10 cellular contexts compared by ENCODE assay signal in genomic region chr15:90680371-90680935, GRCh38. TPM values are rescaled to one million over a fixed set of nuclear protein-coding genes. Genes with fewer than 3 reads are reported as not detected.
DNase-seq lines count a peak whose midpoint lies in the region; ATAC-seq, FAIRE-seq and TF ChIP-seq lines count a peak whose summit lies in the region.
"Had no signal": no experiment of that assay in that cellular context is flagged by ENCODE, and none has a peak within 500 bp of the region (broad histone marks: within the 10 kb centered on the region; RNA-seq: fewer than 3 reads in every experiment).

No MANE protein-coding gene starts in this region.

- H3K79me2 ChIP-seq in PC-3 (ENCODE audit: low read length) = no peaks in the 10 kb centered on the region

- H3K9me3 ChIP-seq in PC-3 (ENCODE audit: low read length) = no peaks in the 10 kb centered on the region

- peaks cover 30% of the 10 kb centered on the region for H3K4me1 Mint-ChIP-seq in osteocyte (ENCODE audit: unreplicated experiment)

- H3F3A ChIP-seq in PC-3 (ENCODE audit: low read length, unreplicated experiment) = no peaks in the 10 kb centered on the region

- peaks cover 30% of the 10 kb centered on the region for H3K4me1 ChIP-seq in PC-3 (ENCODE audit: insufficient read depth, low read length)

- no peak for FAIRE-seq in GM12891 (lab: Jason Lieb, UNC)

- peaks cover 2% of the 10 kb centered on the region for H3K36me3 Mint-ChIP-seq in osteocyte (ENCODE audit: unreplicated experiment)

- H3K4me3 ChIP-seq in BJ (ENCODE audit: low read depth, low read length) (no peak overlapping the region), PC-3 (ENCODE audit: low read length) (no peak overlapping the region; the same call in 1 of the 2 replicates), epithelial cell of esophagus (ENCODE audit: low read length) (no peak overlapping the region)

- H3K9ac ChIP-seq in PC-3 (ENCODE audit: low read length) = peak overlapping the region; percentile 61

- POLR2A ChIA-PET in BJ (lab: Charles Lee) = no interaction called here
- POLR2A ChIA-PET in PC-3 (lab: Charles Lee; ENCODE audit: unreplicated experiment) = no interaction called here

- TF ChIP-seq POLR2A in GM12891 (IDR thresholded peaks at IDR 0.05; ENCODE audit: low read depth, low read length) (no peak), erythroblast (IDR thresholded peaks at IDR 0.05; ENCODE audit: low read length) (no peak)

- DNase-seq in BJ (ENCODE audit: low read depth) (peak; percentile 96), PC-3 (peak; percentile 90), epithelial cell of esophagus (ENCODE audit: low read depth) (peak; percentile 78), osteocyte (ENCODE audit: extremely low spot score, unreplicated experiment) (no peak), GM12891 (ENCODE audit: insufficient read length, low spot score) (no peak), erythroblast (lab: John Stamatoyannopoulos, UW) (no peak)
- DNase-seq in stimulated activated naive CD4-positive, alpha-beta T cell (lab: John Stamatoyannopoulos, UW) = no peak
- DNase-seq: activated T-cell treated with anti-CD3 and anti-CD28 coated beads, Interleukin-2, amount 50 U/mL, for 1 hour had no signal

- CTCF ChIA-PET in BJ (lab: Yijun Ruan, JAX) (interaction anchor here (0.7 to 1.7 kb wide), 4 partner anchors 13 to 205 kb away, joined by 4 to 5 read pairs (median 4); no protein-coding TSS in a partner anchor), PC-3 (lab: Charles Lee) (no interaction called here)

- H3K9me3 Mint-ChIP-seq in osteocyte (ENCODE audit: unreplicated experiment) = no peaks in the 10 kb centered on the region

- peak overlapping the region; percentile 88 for H3K27ac ChIP-seq in PC-3 (ENCODE audit: low read length)

- H3K9me2 ChIP-seq in PC-3 (replicated peaks; ENCODE audit: low read length) = no peaks in the 10 kb centered on the region

- H3K27me3 Mint-ChIP-seq in osteocyte (ENCODE audit: unreplicated experiment) = no peaks in the 10 kb centered on the region

- no peak overlapping the region for H3K4me3 Mint-ChIP-seq in osteocyte (ENCODE audit: unreplicated experiment)
- H3K4me3 Mint-ChIP-seq: IgD-negative memory B cell had no signal

- H4K20me1 ChIP-seq in PC-3 (ENCODE audit: low read length) = no peaks in the 10 kb centered on the region

- BruUV-seq in PC-3 (replicated peaks; lab: Mats Ljungman, UMichigan) = no TSS peak

- H3K4me2 ChIP-seq in PC-3 (ENCODE audit: low read length) = peak overlapping the region; percentile 45

- H3K27me3 ChIP-seq in BJ (ENCODE audit: control insufficient read depth, insufficient read depth, low read length) (no peaks in the 10 kb centered on the region), PC-3 (ENCODE audit: low read length) (no peaks in the 10 kb centered on the region)

- intact Hi-C loops in PC-3 (cut with micrococcal nuclease) = no loop called here

- peak overlapping the region; percentile 71 for H2AFZ ChIP-seq in PC-3 (ENCODE audit: low read length)

- peak overlapping the region; percentile 88 for H3K27ac Mint-ChIP-seq in osteocyte (ENCODE audit: unreplicated experiment)
- H3K27ac Mint-ChIP-seq: IgD-negative memory B cell had no signal

- H3K36me3 ChIP-seq in BJ (ENCODE audit: control insufficient read depth, insufficient read depth, low read length) (no peaks in the 10 kb centered on the region), PC-3 (ENCODE audit: low read depth, low read length) (no peaks in the 10 kb centered on the region)

- peak; percentile 80 for ATAC-seq in PC-3
- ATAC-seq in HG02678 (IDR thresholded peaks at IDR 0.05; ENCODE audit: unreplicated experiment) = no peak

- TF ChIP-seq CTCF in BJ (IDR thresholded peaks at IDR 0.05; ENCODE audit: insufficient read depth, low read depth, low read length) (no peak), PC-3 (conservative IDR thresholded peaks at IDR 0.05; ENCODE audit: low read depth, low read length) (no peak), epithelial cell of esophagus (IDR thresholded peaks at IDR 0.05; ENCODE audit: insufficient read depth, low read depth, low read length, missing control alignments) (no peak), osteocyte (IDR thresholded peaks at IDR 0.05) (no peak)

TF ChIP-seq in GM12891, 5 proteins besides CTCF, POLR2A, EP300 and RAD21:
- TF ChIP-seq SPI1 (IDR thresholded peaks at IDR 0.05; ENCODE audit: low read depth, low read length) (no peak), PAX5 (IDR thresholded peaks at IDR 0.05; ENCODE audit: insufficient read depth, low read length, severe bottlenecking) (no peak), POLR2AphosphoS5 (IDR thresholded peaks at IDR 0.05; ENCODE audit: low read depth, low read length) (no peak), TAF1 (IDR thresholded peaks at IDR 0.05; ENCODE audit: low read depth, low read length) (no peak), POU2F2 (IDR thresholded peaks at IDR 0.05; ENCODE audit: low read depth, low read length) (no peak)

RNA-seq across cellular contexts. Expression of gene BLM, which starts 36.7 kb away (rescaled TPM):
- polyA plus RNA-seq in BJ (2011; rRNA removed) = 1.3 and 2.4 TPM in 2 replicates
- 2.8 and 3.1 TPM in 2 replicates for polyA minus RNA-seq in BJ (2011; rRNA and poly(A)+ RNA removed)
- total RNA-seq in PC-3 (2014; rRNA removed) (10.3 and 18.7 TPM in 2 replicates), osteocyte (2.7 and 5.0 TPM in 2 replicates)
- polyA plus RNA-seq in GM12891 (2012; ENCODE audit: low read depth, missing spikeins) = 12.6 TPM

Comparison
In these comparisons a context has a peak if more than half of its experiments do, and no peak if none do; other contexts are left out.
1. DNase-seq: peak in BJ (single experiment), PC-3 (single experiment) and epithelial cell of esophagus (single experiment); none in osteocyte (single experiment), GM12891 (single experiment), erythroblast (0 of 2) and stimulated activated naive CD4-positive, alpha-beta T cell (0 of 6).